In the genomic region with DNA sequence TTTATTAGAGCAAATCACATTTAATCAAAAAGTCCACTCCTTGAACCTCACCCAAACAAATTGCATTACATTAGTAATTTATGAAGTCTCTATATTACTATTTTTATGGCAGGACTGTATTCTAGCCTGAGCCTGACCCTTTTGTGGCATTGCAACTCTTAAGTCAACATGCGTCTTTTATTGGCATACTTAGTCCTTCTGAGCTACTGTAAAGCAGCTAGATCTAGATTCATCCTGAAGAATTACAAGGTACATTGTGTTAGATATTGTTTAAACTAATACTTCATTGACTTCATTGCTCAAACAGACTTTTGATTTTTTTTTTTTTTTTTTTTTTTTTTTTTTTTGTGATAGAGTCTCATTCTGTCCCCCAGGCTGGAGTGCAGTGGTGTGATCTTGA, we compare ENCODE assay signal across 9 cellular contexts.
"Had no signal": no experiment of that assay in that cellular context is flagged by ENCODE, and none has a peak within 500 bp of the region (broad histone marks: within the 10 kb centered on the region; RNA-seq: fewer than 3 reads in every experiment).

No MANE protein-coding gene starts in this region.

- ATAC-seq: GM23338, HepG2 had no signal

- DNase-seq: H9, HCEC 1CT, Karpas-422, KBM-7 had no signal

- H3K4me1 Mint-ChIP-seq: GM23338, H9, IgD-negative memory B cell had no signal

- H3K27me3 Mint-ChIP-seq: IgD-negative memory B cell had no signal

- H3K27ac Mint-ChIP-seq: GM23338, IgD-negative memory B cell had no signal

- H3K4me3 ChIP-seq: GM23338 had no signal

- H3K4me3 Mint-ChIP-seq: GM23338, H9, IgD-negative memory B cell had no signal

- H3K27ac ChIP-seq: HL-60, KMS-11 had no signal
